In the genomic region with DNA sequence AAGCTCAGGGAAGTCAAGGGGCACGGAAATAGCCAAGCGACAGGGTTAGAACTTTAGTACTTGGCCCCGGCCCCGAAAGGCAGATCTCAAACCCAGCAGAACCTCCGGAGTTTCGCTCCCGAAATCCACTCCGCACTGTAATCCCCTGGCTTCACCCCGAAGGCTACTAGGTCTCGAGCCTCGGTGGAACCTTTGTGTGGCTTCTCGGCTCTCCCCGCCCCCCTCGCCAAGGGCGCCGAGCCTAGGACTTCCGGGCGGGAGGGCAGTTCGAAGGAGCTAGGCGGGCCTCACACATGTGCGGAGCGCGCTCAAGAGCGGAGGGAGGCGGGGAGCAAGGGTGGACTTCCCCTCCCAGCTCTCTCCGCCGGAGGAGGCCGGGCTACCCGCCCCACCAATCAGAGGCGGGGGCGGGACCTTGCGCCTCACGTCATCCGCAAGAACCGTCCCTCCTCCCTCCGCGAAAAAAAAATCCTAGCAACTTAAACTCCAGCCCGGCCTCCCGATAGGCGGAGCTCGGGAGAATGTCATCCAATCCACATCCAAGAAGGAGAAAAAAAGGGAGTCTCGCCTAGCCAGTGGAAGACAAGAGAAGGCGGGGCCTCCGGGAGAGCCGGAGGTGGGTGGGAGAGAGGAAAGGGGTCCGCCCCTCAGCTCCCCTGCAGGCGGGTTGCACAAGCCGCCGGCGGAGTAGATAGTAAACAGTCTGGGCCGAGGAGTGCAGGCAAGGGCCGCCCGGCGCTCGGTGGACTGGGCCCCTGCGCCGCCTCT, we compare ENCODE assay signal across 8 cellular contexts. TPM values are rescaled to one million over a fixed set of nuclear protein-coding genes. Genes with fewer than 3 reads are reported as not detected.
DNase-seq lines count a peak whose midpoint lies in the region; ATAC-seq and TF ChIP-seq lines count a peak whose summit lies in the region.

No MANE protein-coding gene starts in this region.

- H3K27me3 ChIP-seq in lung (ENCODE audit: control insufficient read depth, insufficient read depth), result no peaks in the 10 kb centered on the region

- H3K36me3 ChIP-seq in lung (ENCODE audit: control insufficient read depth in 2 of 2, insufficient read depth in 2 of 2, low read length in 2 of 2), result no peaks in the 10 kb centered on the region

- peak; percentile 91 for DNase-seq in COLO829 (ENCODE audit: low spot score)
- DNase-seq in GM20000 (ENCODE audit: low spot score), result peak; percentile 97
- peak; percentile 99 for DNase-seq in HT-29 (ENCODE audit: low spot score)
- DNase-seq in NK-92 treated with Interleukin-12 subunit alpha and Interleukin-12 subunit beta, amount 100 ng/mL, for 24 hours (lab: John Stamatoyannopoulos, UW), result peak; percentile 99
- peak; percentile 91 to 95 for DNase-seq in activated CD8-positive, alpha-beta memory T cell treated with anti-CD3 and anti-CD28 coated beads for 4 hours (ENCODE audit: low read depth in 2 of 2)
- DNase-seq in effector CD8-positive, alpha-beta T cell (lab: John Stamatoyannopoulos, UW), result peak; percentile 93
- peak; percentile 97 for DNase-seq in lung (ENCODE audit: low spot score)
- DNase-seq in stimulated activated CD4-positive, alpha-beta T cell treated with anti-CD3 and anti-CD28 coated beads, TNF-alpha, amount 100 ng/mL, for 24 hours (ENCODE audit: low read depth in 3 of 3), result peak; percentile 89 to 95 (median 93)

- WGBS in lung, 2 donors, result 0 to 1% methylated on average over 56 to 57 of the region's 57 CpGs

- H3K9me3 ChIP-seq in lung (ENCODE audit: control insufficient read depth in 2 of 2, insufficient read depth in 1 of 2, low read length in 1 of 2), result no peaks in the 10 kb centered on the region

- H3K4me1 ChIP-seq in lung (ENCODE audit: control insufficient read depth in 2 of 2, insufficient read depth in 2 of 2, low read length in 2 of 2), result peaks cover 0 to 10% of the 10 kb centered on the region in 2 donors

- H3K27ac ChIP-seq in lung (ENCODE audit: low read depth in 1 of 2, low read length in 1 of 2), result peak overlapping the region; percentile 94 to 97

- TF ChIP-seq CTCF in GM20000 (IDR thresholded peaks at IDR 0.05; ENCODE audit: extremely low read depth, missing control alignments) (no peak), lung (IDR thresholded peaks at IDR 0.05; ENCODE audit: control extremely low read depth, extremely low read depth) (no peak)

- H3K4me3 ChIP-seq in lung, result peak overlapping the region; percentile 79

- peak; percentile 39 for ATAC-seq in lung (ENCODE audit: insufficient read depth, low FRiP score)

RNA-seq across cellular contexts. Expression of a gene that starts 2.4 kb away (rescaled TPM):
- total RNA-seq in HT-29 (2014; rRNA removed; shearing (Covaris generic)), result 28.8 and 33.5 TPM in 2 replicates
- total RNA-seq in lung, result 10 to 100 TPM; 66.1 to 86.1 TPM
- polyA plus RNA-seq in lung, result 10 to 100 TPM in 1 of 2 donors, 1 to 10 TPM in 1; 9.8 to 19.9 TPM

Comparison
In these comparisons a context has a peak if more than half of its experiments do, and no peak if none do; other contexts are left out.
1. Peak in every context shown above with its lines: DNase-seq, ATAC-seq, H3K4me3 ChIP-seq and H3K27ac ChIP-seq.